Comparison of ENCODE assay signal across 15 cellular contexts in the genomic region with DNA sequence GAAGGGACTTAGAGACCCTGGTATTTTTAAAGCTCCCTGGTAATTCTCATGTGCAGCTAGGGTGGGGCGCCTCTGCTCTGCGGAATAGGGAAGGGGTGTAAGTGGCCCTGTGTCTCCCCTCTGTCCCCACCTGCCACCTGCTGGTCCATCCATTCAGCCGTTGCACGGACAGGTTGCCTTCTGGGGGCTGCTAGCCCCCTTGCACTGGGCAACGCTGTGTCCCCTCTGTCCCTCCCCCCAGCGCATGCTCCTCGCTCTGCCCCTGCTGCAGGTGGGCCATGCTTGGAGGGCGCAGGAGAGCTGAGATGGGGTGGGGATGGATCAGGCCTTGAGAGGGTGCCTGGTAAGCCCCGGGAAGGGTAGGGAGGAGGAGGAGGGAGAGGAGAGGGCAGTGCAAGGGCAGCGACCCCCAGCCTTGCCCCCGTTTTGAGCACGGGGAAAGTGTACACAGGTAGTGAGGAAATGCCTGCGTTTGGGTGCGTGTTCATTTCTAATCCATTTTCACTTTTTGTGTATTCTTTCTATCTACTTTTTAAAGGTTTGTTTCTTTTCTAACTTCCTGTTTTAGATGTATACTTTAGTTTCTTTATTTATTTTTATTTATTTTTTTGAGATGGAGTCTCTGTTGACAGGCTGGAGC. TPM values are rescaled to one million over a fixed set of nuclear protein-coding genes. Genes with fewer than 3 reads are reported as not detected.
DNase-seq lines count a peak whose midpoint lies in the region; ATAC-seq and TF ChIP-seq lines count a peak whose summit lies in the region.
"Had no signal": no experiment of that assay in that cellular context is flagged by ENCODE, and none has a peak within 500 bp of the region (broad histone marks: within the 10 kb centered on the region; RNA-seq: fewer than 3 reads in every experiment).

No MANE protein-coding gene starts in this region.

- H4K20me1 ChIP-seq in IMR-90 (ENCODE audit: insufficient read depth, low read length), result no peaks in the 10 kb centered on the region
- no peaks in the 10 kb centered on the region for H4K20me1 ChIP-seq in osteoblast (ENCODE audit: insufficient read depth, low read length)

- H3K9me3 ChIP-seq in IMR-90 (ENCODE audit: control insufficient read depth, insufficient read depth, low read length) (no peaks in the 10 kb centered on the region), RWPE2 (ENCODE audit: severe bottlenecking) (no peaks in the 10 kb centered on the region), osteoblast (ENCODE audit: low read depth, low read length) (no peaks in the 10 kb centered on the region), upper lobe of right lung (no peaks in the 10 kb centered on the region)
- H3K9me3 ChIP-seq: A549, BE2C had no signal

- no peaks in the 10 kb centered on the region for H3K27me3 Mint-ChIP-seq in activated T-helper 17 cell treated with anti-CD3 and anti-CD28 coated beads, Interleukin-2, amount 50 U/mL, for 72 hours
- H3K27me3 Mint-ChIP-seq: CD4-positive, alpha-beta memory T cell had no signal

- H2BK15ac ChIP-seq in IMR-90 (ENCODE audit: low read depth, low read length), result no peak overlapping the region

- POLR2A ChIA-PET in IMR-90 (lab: Charles Lee; ENCODE audit: unreplicated experiment), result no interaction called here

- H3K27ac Mint-ChIP-seq in activated T-helper 17 cell treated with anti-CD3 and anti-CD28 coated beads, Interleukin-2, amount 50 U/mL, for 72 hours, result no peak overlapping the region
- H3K27ac Mint-ChIP-seq: CD4-positive, alpha-beta memory T cell; H9 had no signal

- no peak overlapping the region for H3K4me3 ChIP-seq in IMR-90 (ENCODE audit: insufficient read depth, low read depth, low read length)
- no peak overlapping the region for H3K4me3 ChIP-seq in RWPE2 (ENCODE audit: severe bottlenecking)
- H3K4me3 ChIP-seq in osteoblast (ENCODE audit: insufficient read depth, low read length), result no peak overlapping the region
- H3K4me3 ChIP-seq in upper lobe of right lung, result no peak overlapping the region
- H3K4me3 ChIP-seq: A549, GM12878, GM23248 had no signal

- no peak for ATAC-seq in IMR-90 (ENCODE audit: low read depth)
- no peak for ATAC-seq in RWPE2 (ENCODE audit: low read depth)
- ATAC-seq in upper lobe of right lung, result no peak
- ATAC-seq in activated T-helper 17 cell treated with anti-CD3 and anti-CD28 coated beads, Interleukin-2, amount 50 U/mL, for 72 hours (replicated peaks), result no peak
- no peak for ATAC-seq in HG03135 (IDR thresholded peaks at IDR 0.05; ENCODE audit: unreplicated experiment)
- ATAC-seq: A549, GM12878 had no signal

- H2AK5ac ChIP-seq in IMR-90 (ENCODE audit: low read depth, low read length), result no peak overlapping the region

- H3K36me3 Mint-ChIP-seq in activated T-helper 17 cell treated with anti-CD3 and anti-CD28 coated beads, Interleukin-2, amount 50 U/mL, for 72 hours (ENCODE audit: low read depth), result peaks cover 65% of the 10 kb centered on the region
- H3K36me3 Mint-ChIP-seq: CD4-positive, alpha-beta memory T cell had no signal

- no peaks in the 10 kb centered on the region; the same call in 1 of the 2 replicates for H3K4me1 ChIP-seq in IMR-90 (ENCODE audit: control insufficient read depth, insufficient read depth, low read length)
- no peaks in the 10 kb centered on the region for H3K4me1 ChIP-seq in RWPE2 (ENCODE audit: insufficient read depth, poor library complexity, severe bottlenecking)
- no peaks in the 10 kb centered on the region for H3K4me1 ChIP-seq in osteoblast (ENCODE audit: insufficient read depth, low read length)
- H3K4me1 ChIP-seq in upper lobe of right lung, result peaks cover 4% of the 10 kb centered on the region
- H3K4me1 ChIP-seq: A549, BE2C had no signal

- no peak overlapping the region for H2BK5ac ChIP-seq in IMR-90 (ENCODE audit: low read depth, low read length, poor library complexity, severe bottlenecking)

- H2AFZ ChIP-seq in IMR-90 (replicated peaks; ENCODE audit: low read length, poor library complexity), result no peak overlapping the region
- H2AFZ ChIP-seq in osteoblast (ENCODE audit: low read length), result no peak overlapping the region
- H2AFZ ChIP-seq: GM23248 had no signal

- intact Hi-C loops in IMR-90 (cut with micrococcal nuclease) (no loop called here), upper lobe of right lung (cut with DNase I) (no loop called here)

- no peaks in the 10 kb centered on the region for H3K79me2 ChIP-seq in osteoblast (ENCODE audit: insufficient read depth, low read length)

- H3K79me1 ChIP-seq in IMR-90 (ENCODE audit: low read depth in 1 of 2, low read length in 2 of 2), result no peaks in the 10 kb centered on the region; a peak in 1 of 4 replicates

- in situ Hi-C loops in IMR-90 (cut with MboI; ENCODE audit: low sequenced_read_pairs), result loop anchor here (10.0 kb wide), 1 partner anchor 258 kb away; no protein-coding TSS in a partner anchor

- no peak overlapping the region for H4K8ac ChIP-seq in IMR-90 (ENCODE audit: low read depth in 2 of 2, low read length in 2 of 2)

- H3K36me3 ChIP-seq in IMR-90 (ENCODE audit: control insufficient read depth, insufficient read depth, low read length), result no peaks in the 10 kb centered on the region
- no peaks in the 10 kb centered on the region; the same call in 1 of the 2 replicates for H3K36me3 ChIP-seq in RWPE2 (ENCODE audit: low read depth)
- peaks cover 2% of the 10 kb centered on the region for H3K36me3 ChIP-seq in osteoblast (ENCODE audit: insufficient read depth, low read length)
- no peaks in the 10 kb centered on the region for H3K36me3 ChIP-seq in upper lobe of right lung

- no peaks in the 10 kb centered on the region for H3K9me3 Mint-ChIP-seq in activated T-helper 17 cell treated with anti-CD3 and anti-CD28 coated beads, Interleukin-2, amount 50 U/mL, for 72 hours
- H3K9me3 Mint-ChIP-seq: CD4-positive, alpha-beta memory T cell; H9 had no signal

- no peak overlapping the region for H2BK20ac ChIP-seq in IMR-90 (ENCODE audit: low read depth, low read length)

- no peak overlapping the region for H3K18ac ChIP-seq in IMR-90 (ENCODE audit: low read depth, low read length)

- H3K4me1 Mint-ChIP-seq in activated T-helper 17 cell treated with anti-CD3 and anti-CD28 coated beads, Interleukin-2, amount 50 U/mL, for 72 hours, result peaks cover 16% of the 10 kb centered on the region
- H3K4me1 Mint-ChIP-seq: H9 had no signal

- H4K91ac ChIP-seq in IMR-90 (ENCODE audit: insufficient read depth, low read depth, low read length), result no peak overlapping the region

- no peak for TF ChIP-seq CTCF in IMR-90 (conservative IDR thresholded peaks at IDR 0.05; ENCODE audit: low read depth, low read length)
- TF ChIP-seq CTCF in RWPE2 (IDR thresholded peaks at IDR 0.05; ENCODE audit: poor library complexity, severe bottlenecking), result no peak
- TF ChIP-seq CTCF in osteoblast (IDR thresholded peaks at IDR 0.05; ENCODE audit: extremely low read depth, low read depth, low read length), result no peak
- no peak for TF ChIP-seq CTCF in upper lobe of right lung (IDR thresholded peaks at IDR 0.05)

- no peak overlapping the region for H3K14ac ChIP-seq in IMR-90 (replicated peaks; ENCODE audit: low read depth, low read length)

- no peaks in the 10 kb centered on the region for H3K27me3 ChIP-seq in IMR-90 (ENCODE audit: control insufficient read depth, insufficient read depth, low read length)
- no peaks in the 10 kb centered on the region for H3K27me3 ChIP-seq in RWPE2 (ENCODE audit: insufficient read depth, poor library complexity, severe bottlenecking)
- H3K27me3 ChIP-seq in osteoblast (ENCODE audit: insufficient read depth, low read length), result no peaks in the 10 kb centered on the region
- H3K27me3 ChIP-seq in upper lobe of right lung, result no peaks in the 10 kb centered on the region
- H3K27me3 ChIP-seq: BE2C had no signal

- H2AK9ac ChIP-seq in IMR-90 (replicated peaks; ENCODE audit: low read depth, low read length, poor library complexity), result peak overlapping the region; percentile 55

- no peak overlapping the region for H4K5ac ChIP-seq in IMR-90 (ENCODE audit: low read depth, low read length)

- no TSS peak for BruUV-seq in IMR-90 (replicated peaks; lab: Mats Ljungman, UMichigan)

- H3K23ac ChIP-seq in IMR-90 (ENCODE audit: low read depth, low read length), result no peak overlapping the region

- H3K4me3 Mint-ChIP-seq in activated T-helper 17 cell treated with anti-CD3 and anti-CD28 coated beads, Interleukin-2, amount 50 U/mL, for 72 hours, result no peak overlapping the region
- H3K4me3 Mint-ChIP-seq: CD4-positive, alpha-beta memory T cell; H9 had no signal

- no peak for TF ChIP-seq POLR2A in IMR-90 (IDR thresholded peaks at IDR 0.05; ENCODE audit: low read depth, low read length)

- H3K27ac ChIP-seq in IMR-90 (ENCODE audit: insufficient read depth, low read length) (no peak overlapping the region), RWPE2 (ENCODE audit: poor library complexity, severe bottlenecking) (no peak overlapping the region), osteoblast (ENCODE audit: low read depth, low read length) (no peak overlapping the region), upper lobe of right lung (no peak overlapping the region)
- H3K27ac ChIP-seq: A549, C4-2B, GM23248 had no signal

- H3K56ac ChIP-seq in IMR-90 (ENCODE audit: extremely low read depth, insufficient read depth, low read length), result no peak overlapping the region

- peaks cover 4% of the 10 kb centered on the region; the same call in 1 of the 2 replicates for H3K9me1 ChIP-seq in IMR-90 (ENCODE audit: insufficient read depth, low read length)

- no peak overlapping the region for H2BK120ac ChIP-seq in IMR-90 (ENCODE audit: low read depth, low read length)

- H3K4me2 ChIP-seq in IMR-90 (ENCODE audit: low read depth, low read length) (no peak overlapping the region), osteoblast (ENCODE audit: insufficient read depth, low read length) (no peak overlapping the region)
- H3K4me2 ChIP-seq: A549 had no signal

- CTCF ChIA-PET in IMR-90 (lab: Yijun Ruan, JAX), result no interaction called here

- no peak overlapping the region for H3K9ac ChIP-seq in IMR-90 (ENCODE audit: low read depth, low read length)
- H3K9ac ChIP-seq: GM23248 had no signal

- DNase-seq in IMR-90, result no peak
- peak; percentile 42 for DNase-seq in RWPE2 (ENCODE audit: low spot score)
- DNase-seq in osteoblast (ENCODE audit: insufficient read length, low spot score, missing footprints), result peak; percentile 81
- DNase-seq in upper lobe of right lung, result peak; percentile 17
- DNase-seq in NK-92 treated with Interleukin-12 subunit alpha and Interleukin-12 subunit beta, amount 100 ng/mL, for 24 hours (lab: John Stamatoyannopoulos, UW), result no peak
- DNase-seq: BE2C; CD4-positive, alpha-beta memory T cell; DMS79; GM23248; H9 had no signal

- WGBS in IMR-90 (ENCODE audit: extremely low coverage in 2 of 2, insufficient read length in 1 of 2), 2 experiments, result no CpG with 5 or more reads among the region's 14 CpGs

- no peak for TF ChIP-seq RAD21 in IMR-90 (IDR thresholded peaks at IDR 0.05; ENCODE audit: low read length)

- no peak overlapping the region for H3K4ac ChIP-seq in IMR-90 (ENCODE audit: low read depth, low read length)

- dilution Hi-C loops in IMR-90 (cut with HindIII; ENCODE audit: low sequenced_read_pairs, unreplicated experiment), result no loop called here

RNA-seq across cellular contexts. Expression of gene RRM2, which starts 23.9 kb away (rescaled TPM):
- total RNA-seq in IMR-90 (2012; rRNA removed) (53.6 and 75.5 TPM in 2 replicates), osteoblast (4.3 and 7.4 TPM in 2 replicates), upper lobe of right lung (2.3 TPM)
- polyA plus RNA-seq in IMR-90 (2012; rRNA removed), result 68.5 and 112 TPM in 2 replicates
- 34.6 and 66.1 TPM in 2 replicates for polyA plus RNA-seq in IMR-90 (2012; cell fraction: cytosol; rRNA removed)
- polyA plus RNA-seq in IMR-90 (2012; cell fraction: nucleus; rRNA removed; ENCODE audit: low replicate concordance), result 18.3 and 62.2 TPM in 2 replicates
- 100 to 1,000 TPM; 515 to 567 TPM for total RNA-seq in activated T-helper 17 cell treated with anti-CD3 and anti-CD28 coated beads, Interleukin-2, amount 50 U/mL, for 72 hours

Comparison
In these comparisons a context has a peak if more than half of its experiments do, and no peak if none do; other contexts are left out.
1. DNase-seq: peak in RWPE2 (single experiment), osteoblast (single experiment) and upper lobe of right lung (single experiment); none in IMR-90 (single experiment) and NK-92 treated with Interleukin-12 subunit alpha and Interleukin-12 subunit beta, amount 100 ng/mL, for 24 hours (single experiment).